1 cellular context compared by ENCODE assay signal in genomic region chr22:30302810-30303138, GRCh38.
TF ChIP-seq lines count a peak whose summit lies in the region.

No MANE protein-coding gene starts in this region.

TF ChIP-seq in endothelial cell of umbilical vein, 7 proteins besides CTCF, POLR2A, EP300 and RAD21 (continued from another document):
- TF ChIP-seq MAX (IDR thresholded peaks at IDR 0.05; ENCODE audit: insufficient read depth, insufficient read length) (no peak), FOS (IDR thresholded peaks at IDR 0.05; ENCODE audit: borderline replicate concordance, insufficient read depth, low read length) (no peak), EZH2 (IDR thresholded peaks at IDR 0.05; ENCODE audit: borderline replicate concordance, low read depth, low read length, severe bottlenecking) (no peak), JUN (IDR thresholded peaks at IDR 0.05; ENCODE audit: borderline replicate concordance, insufficient read depth, insufficient read length, low read depth) (no peak)
